1 cellular context compared by ENCODE assay signal in the genomic region with DNA sequence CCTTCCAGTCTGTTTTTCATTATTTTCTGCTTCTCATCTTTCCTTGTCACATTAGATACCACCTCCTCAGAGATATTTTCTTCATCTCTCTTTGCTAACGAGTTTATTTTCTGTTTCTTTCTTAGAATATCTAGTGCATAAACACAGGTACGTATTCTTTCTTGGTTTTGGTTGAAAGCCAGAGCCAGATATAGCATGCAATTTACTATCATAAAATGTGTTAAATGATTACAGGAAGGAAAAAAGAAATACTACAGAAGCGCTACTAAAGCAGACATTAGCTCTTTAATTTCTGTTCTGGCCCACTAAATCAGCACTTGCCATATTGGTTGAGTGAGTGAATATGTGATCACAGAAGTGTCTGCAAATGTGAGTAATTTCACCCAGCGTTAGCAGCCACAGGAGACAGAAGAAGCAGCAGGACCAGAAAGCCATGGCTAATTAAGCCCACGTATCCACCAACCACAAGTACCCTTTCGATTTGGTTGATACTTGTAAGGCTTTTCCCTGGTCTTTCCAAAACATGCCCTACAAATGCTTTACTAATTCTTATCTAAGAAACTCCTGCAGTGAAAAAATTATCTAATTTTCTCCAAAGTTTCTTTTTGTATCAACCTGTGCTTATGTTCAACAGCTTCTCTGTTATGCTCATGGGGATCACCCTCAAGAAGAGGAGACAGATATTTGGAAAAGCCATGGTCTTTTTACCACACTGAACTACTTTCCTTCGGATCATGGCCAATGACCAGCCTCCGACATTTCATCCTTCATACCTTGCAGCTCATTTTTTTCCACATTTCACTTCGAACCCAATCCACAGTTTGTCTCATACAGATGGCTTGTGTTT.
TF ChIP-seq lines count a peak whose summit lies in the region.

No MANE protein-coding gene starts in this region.

TF ChIP-seq in GM23338, 12 proteins besides CTCF, POLR2A, EP300 and RAD21 (continued from another document):
- TF ChIP-seq, protein P1, sequence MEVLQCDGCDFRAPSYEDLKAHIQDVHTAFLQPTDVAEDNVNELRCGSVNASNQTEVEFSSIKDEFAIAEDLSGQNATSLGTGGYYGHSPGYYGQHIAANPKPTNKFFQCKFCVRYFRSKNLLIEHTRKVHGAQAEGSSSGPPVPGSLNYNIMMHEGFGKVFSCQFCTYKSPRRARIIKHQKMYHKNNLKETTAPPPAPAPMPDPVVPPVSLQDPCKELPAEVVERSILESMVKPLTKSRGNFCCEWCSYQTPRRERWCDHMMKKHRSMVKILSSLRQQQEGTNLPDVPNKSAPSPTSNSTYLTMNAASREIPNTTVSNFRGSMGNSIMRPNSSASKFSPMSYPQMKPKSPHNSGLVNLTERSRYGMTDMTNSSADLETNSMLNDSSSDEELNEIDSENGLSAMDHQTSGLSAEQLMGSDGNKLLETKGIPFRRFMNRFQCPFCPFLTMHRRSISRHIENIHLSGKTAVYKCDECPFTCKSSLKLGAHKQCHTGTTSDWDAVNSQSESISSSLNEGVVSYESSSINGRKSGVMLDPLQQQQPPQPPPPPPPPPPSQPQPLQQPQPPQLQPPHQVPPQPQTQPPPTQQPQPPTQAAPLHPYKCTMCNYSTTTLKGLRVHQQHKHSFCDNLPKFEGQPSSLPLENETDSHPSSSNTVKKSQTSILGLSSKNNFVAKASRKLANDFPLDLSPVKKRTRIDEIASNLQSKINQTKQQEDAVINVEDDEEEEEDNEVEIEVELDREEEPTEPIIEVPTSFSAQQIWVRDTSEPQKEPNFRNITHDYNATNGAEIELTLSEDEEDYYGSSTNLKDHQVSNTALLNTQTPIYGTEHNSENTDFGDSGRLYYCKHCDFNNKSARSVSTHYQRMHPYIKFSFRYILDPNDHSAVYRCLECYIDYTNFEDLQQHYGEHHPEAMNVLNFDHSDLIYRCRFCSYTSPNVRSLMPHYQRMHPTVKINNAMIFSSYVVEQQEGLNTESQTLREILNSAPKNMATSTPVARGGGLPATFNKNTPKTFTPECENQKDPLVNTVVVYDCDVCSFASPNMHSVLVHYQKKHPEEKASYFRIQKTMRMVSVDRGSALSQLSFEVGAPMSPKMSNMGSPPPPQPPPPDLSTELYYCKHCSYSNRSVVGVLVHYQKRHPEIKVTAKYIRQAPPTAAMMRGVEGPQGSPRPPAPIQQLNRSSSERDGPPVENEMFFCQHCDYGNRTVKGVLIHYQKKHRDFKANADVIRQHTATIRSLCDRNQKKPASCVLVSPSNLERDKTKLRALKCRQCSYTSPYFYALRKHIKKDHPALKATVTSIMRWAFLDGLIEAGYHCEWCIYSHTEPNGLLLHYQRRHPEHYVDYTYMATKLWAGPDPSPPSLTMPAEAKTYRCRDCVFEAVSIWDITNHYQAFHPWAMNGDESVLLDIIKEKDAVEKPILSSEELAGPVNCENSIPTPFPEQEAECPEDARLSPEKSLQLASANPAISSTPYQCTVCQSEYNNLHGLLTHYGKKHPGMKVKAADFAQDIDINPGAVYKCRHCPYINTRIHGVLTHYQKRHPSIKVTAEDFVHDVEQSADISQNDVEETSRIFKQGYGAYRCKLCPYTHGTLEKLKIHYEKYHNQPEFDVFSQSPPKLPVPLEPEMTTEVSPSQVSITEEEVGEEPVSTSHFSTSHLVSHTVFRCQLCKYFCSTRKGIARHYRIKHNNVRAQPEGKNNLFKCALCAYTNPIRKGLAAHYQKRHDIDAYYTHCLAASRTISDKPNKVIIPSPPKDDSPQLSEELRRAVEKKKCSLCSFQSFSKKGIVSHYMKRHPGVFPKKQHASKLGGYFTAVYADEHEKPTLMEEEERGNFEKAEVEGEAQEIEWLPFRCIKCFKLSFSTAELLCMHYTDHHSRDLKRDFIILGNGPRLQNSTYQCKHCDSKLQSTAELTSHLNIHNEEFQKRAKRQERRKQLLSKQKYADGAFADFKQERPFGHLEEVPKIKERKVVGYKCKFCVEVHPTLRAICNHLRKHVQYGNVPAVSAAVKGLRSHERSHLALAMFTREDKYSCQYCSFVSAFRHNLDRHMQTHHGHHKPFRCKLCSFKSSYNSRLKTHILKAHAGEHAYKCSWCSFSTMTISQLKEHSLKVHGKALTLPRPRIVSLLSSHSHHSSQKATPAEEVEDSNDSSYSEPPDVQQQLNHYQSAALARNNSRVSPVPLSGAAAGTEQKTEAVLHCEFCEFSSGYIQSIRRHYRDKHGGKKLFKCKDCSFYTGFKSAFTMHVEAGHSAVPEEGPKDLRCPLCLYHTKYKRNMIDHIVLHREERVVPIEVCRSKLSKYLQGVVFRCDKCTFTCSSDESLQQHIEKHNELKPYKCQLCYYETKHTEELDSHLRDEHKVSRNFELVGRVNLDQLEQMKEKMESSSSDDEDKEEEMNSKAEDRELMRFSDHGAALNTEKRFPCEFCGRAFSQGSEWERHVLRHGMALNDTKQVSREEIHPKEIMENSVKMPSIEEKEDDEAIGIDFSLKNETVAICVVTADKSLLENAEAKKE (CRISPR knock-in tag; IDR thresholded peaks at IDR 0.05): no peak
- TF ChIP-seq CREB1 (CRISPR knock-in tag; IDR thresholded peaks at IDR 0.05; ENCODE audit: low read depth): no peak
- TF ChIP-seq POLR2AphosphoS5 (IDR thresholded peaks at IDR 0.05; ENCODE audit: low read depth): no peak
- no peak for TF ChIP-seq STAT1 (IDR thresholded peaks at IDR 0.05; ENCODE audit: unreplicated experiment)
- TF ChIP-seq NANOG (IDR thresholded peaks at IDR 0.05; ENCODE audit: borderline replicate concordance): no peak
- TF ChIP-seq JUNB (IDR thresholded peaks at IDR 0.05; ENCODE audit: unreplicated experiment): no peak
- no peak for TF ChIP-seq ZNF114 (CRISPR knock-in tag; IDR thresholded peaks at IDR 0.05)
